Comparison of ENCODE assay signal across 8 cellular contexts in the genomic region with DNA sequence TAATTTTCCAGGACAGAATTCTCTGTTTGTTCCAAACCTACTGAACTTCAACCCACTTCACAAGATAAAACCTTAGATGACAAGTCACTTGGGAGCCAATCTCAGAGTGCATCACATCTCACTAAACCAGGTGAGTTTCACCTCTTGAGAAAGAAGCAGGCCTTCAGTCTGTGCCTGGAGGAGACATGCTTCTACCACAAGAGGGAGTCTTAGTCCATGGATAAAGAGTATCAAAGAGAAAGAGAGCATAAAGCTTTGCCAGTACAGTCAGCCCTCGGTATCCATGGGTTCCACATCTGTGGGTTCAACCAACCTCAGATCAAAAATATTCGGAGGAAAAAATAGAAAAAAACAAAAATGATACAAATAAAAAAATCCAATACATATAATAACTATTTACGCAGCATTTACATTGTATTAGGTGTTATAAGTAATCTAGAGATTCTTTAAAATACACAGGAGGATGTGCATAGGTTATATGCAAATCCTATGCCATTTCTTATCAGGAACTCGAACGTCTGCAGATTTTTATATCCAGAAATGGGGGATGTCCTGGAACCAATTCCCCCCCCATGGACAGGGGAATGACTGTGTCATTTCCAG. TPM values are rescaled to one million over a fixed set of nuclear protein-coding genes. Genes with fewer than 3 reads are reported as not detected.
DNase-seq lines count a peak whose midpoint lies in the region; ATAC-seq and TF ChIP-seq lines count a peak whose summit lies in the region.

No MANE protein-coding gene starts in this region.

- H3K27ac Mint-ChIP-seq in HFFc6: peak overlapping the region; percentile 17; the same call in 1 of the 2 replicates

- peaks cover 1% of the 10 kb centered on the region for H3K27me3 Mint-ChIP-seq in HFFc6 (ENCODE audit: insufficient read depth)

- ATAC-seq in HG02610 (IDR thresholded peaks at IDR 0.05; ENCODE audit: unreplicated experiment): no peak

- peak; percentile 84 for TF ChIP-seq CTCF in HFFc6 (IDR thresholded peaks at IDR 0.05)

- H3K36me3 Mint-ChIP-seq in HFFc6 (ENCODE audit: low read depth): peaks cover 21% of the 10 kb centered on the region

- no peaks in the 10 kb centered on the region for H3K9me3 Mint-ChIP-seq in HFFc6

- no peak overlapping the region for H3K4me3 Mint-ChIP-seq in HFFc6

- peaks cover 18% of the 10 kb centered on the region for H3K4me1 Mint-ChIP-seq in HFFc6 (ENCODE audit: low read depth)

- DNase-seq in NOMO-1 treated with DMSO at 0.1 percent for 48 hours (lab: John Stamatoyannopoulos, UW; ENCODE audit: unreplicated experiment): peak; percentile 36
- DNase-seq in NOMO-1 treated with dmso at 0.1 percent for 144 hours (lab: John Stamatoyannopoulos, UW; ENCODE audit: unreplicated experiment): no peak
- peak; percentile 64 for DNase-seq in HFFc6
- DNase-seq in OCI-M1 (lab: John Stamatoyannopoulos, UW): peak; percentile 44
- DNase-seq in cerebellum (ENCODE audit: low spot score): peak; percentile 48
- peak; percentile 61 to 66 for DNase-seq in lung microvascular endothelial cell (ENCODE audit: low read depth in 2 of 2)
- DNase-seq in activated gamma-delta T cell treated with Interleukin-2 at 50 U/mL for 16 hours: no peak

RNA-seq across cellular contexts. Expression of gene DUSP14, which starts 37.7 kb away (rescaled TPM):
- 100 to 1,000 TPM in 2 of 6 experiments, 10 to 100 TPM in 4; 80.7 to 114 (median 97.4) TPM for total RNA-seq in HFFc6 (2021; fragmentation: NEBNext Ultra II Directional; extraction: Animal tissue kit (Norgen Biotek cat#: 25700))
- total RNA-seq in cerebellum: 11.2 TPM
- total RNA-seq in lung microvascular endothelial cell: 17.9 and 18.8 TPM in 2 replicates

Comparison
In these comparisons a context has a peak if more than half of its experiments do, and no peak if none do; other contexts are left out.
1. DNase-seq: peak in NOMO-1 treated with DMSO at 0.1 percent for 48 hours (single experiment), HFFc6 (single experiment), OCI-M1 (single experiment), cerebellum (single experiment) and lung microvascular endothelial cell (2 of 2); none in NOMO-1 treated with dmso at 0.1 percent for 144 hours (single experiment) and activated gamma-delta T cell treated with Interleukin-2 at 50 U/mL for 16 hours (single experiment).